In the genomic region with DNA sequence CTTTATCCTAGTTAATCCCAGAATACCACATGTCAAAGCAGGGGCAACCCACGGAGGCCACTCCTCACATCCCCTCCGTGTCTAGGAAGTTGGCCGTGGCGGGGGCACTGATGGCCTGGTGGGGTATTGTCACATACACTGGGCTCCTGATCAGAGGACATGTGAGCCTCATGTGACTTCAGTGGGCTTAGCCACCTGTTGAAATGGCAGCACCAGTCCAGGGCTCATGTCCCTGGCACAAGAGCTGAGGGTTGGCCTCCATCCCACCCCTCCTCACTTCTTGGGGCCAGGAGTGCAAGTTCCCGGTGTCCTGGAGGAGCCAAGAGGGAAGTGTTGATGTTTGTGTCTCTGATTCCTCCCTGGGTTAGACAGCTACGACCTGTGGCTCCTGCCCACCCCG, we compare ENCODE assay signal across 2 cellular contexts.
TF ChIP-seq lines count a peak whose summit lies in the region.

No MANE protein-coding gene starts in this region.

TF ChIP-seq in liver, 16 proteins besides CTCF, POLR2A, EP300 and RAD21:
- TF ChIP-seq RXRA (IDR thresholded peaks at IDR 0.05) (no peak), EGR1 (IDR thresholded peaks at IDR 0.05; ENCODE audit: low read depth in 2 of 2) (no peak), JUND (IDR thresholded peaks at IDR 0.05) (no peak), YY1 (IDR thresholded peaks at IDR 0.05) (no peak), HNF4A (conservative IDR thresholded peaks at IDR 0.05) (no peak), HNF4G (IDR thresholded peaks at IDR 0.05) (no peak), GABPA (IDR thresholded peaks at IDR 0.05 in 1 of 2, conservative IDR thresholded peaks at IDR 0.05 in 1 of 2) (no peak)
- TF ChIP-seq, protein P1, sequence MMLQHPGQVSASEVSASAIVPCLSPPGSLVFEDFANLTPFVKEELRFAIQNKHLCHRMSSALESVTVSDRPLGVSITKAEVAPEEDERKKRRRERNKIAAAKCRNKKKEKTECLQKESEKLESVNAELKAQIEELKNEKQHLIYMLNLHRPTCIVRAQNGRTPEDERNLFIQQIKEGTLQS (IDR thresholded peaks at IDR 0.05): no peak
- TF ChIP-seq, protein P2, sequence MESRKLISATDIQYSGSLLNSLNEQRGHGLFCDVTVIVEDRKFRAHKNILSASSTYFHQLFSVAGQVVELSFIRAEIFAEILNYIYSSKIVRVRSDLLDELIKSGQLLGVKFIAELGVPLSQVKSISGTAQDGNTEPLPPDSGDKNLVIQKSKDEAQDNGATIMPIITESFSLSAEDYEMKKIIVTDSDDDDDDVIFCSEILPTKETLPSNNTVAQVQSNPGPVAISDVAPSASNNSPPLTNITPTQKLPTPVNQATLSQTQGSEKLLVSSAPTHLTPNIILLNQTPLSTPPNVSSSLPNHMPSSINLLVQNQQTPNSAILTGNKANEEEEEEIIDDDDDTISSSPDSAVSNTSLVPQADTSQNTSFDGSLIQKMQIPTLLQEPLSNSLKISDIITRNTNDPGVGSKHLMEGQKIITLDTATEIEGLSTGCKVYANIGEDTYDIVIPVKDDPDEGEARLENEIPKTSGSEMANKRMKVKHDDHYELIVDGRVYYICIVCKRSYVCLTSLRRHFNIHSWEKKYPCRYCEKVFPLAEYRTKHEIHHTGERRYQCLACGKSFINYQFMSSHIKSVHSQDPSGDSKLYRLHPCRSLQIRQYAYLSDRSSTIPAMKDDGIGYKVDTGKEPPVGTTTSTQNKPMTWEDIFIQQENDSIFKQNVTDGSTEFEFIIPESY (IDR thresholded peaks at IDR 0.05): no peak

TF ChIP-seq in HepG2, 621 proteins besides CTCF, POLR2A, EP300 and RAD21:
- TF ChIP-seq KLF6 (CRISPR knock-in tag; IDR thresholded peaks at IDR 0.05) (no peak), GZF1 (CRISPR knock-in tag; IDR thresholded peaks at IDR 0.05) (no peak), MED1 (CRISPR knock-in tag; IDR thresholded peaks at IDR 0.05) (no peak), SSRP1 (CRISPR knock-in tag; IDR thresholded peaks at IDR 0.05) (no peak), ZNF33A (CRISPR knock-in tag; IDR thresholded peaks at IDR 0.05; ENCODE audit: borderline replicate concordance) (no peak)
- TF ChIP-seq, protein P3, sequence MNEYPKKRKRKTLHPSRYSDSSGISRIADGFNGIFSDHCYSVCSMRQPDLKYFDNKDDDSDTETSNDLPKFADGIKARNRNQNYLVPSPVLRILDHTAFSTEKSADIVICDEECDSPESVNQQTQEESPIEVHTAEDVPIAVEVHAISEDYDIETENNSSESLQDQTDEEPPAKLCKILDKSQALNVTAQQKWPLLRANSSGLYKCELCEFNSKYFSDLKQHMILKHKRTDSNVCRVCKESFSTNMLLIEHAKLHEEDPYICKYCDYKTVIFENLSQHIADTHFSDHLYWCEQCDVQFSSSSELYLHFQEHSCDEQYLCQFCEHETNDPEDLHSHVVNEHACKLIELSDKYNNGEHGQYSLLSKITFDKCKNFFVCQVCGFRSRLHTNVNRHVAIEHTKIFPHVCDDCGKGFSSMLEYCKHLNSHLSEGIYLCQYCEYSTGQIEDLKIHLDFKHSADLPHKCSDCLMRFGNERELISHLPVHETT (CRISPR knock-in tag; conservative IDR thresholded peaks at IDR 0.05): no peak
